Comparison of ENCODE assay signal across 22 cellular contexts in the genomic region with DNA sequence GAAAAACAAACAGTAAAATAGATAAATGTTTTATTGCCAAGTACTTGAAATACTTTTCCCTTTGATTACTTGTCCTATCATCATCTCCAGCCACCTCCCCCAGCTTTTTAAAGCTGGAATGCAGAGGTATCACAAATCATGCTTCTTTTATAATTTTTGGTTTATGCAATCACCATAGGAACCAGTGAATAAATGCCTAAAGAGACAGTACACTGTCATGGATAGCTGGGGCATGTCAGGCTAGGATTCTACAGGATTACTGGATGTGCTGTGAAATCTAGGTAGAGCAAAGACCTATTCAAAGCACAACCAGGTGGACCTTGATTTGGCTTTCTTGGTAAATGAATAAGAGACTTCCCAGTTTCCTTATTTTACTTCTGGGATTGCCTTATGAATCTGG.
DNase-seq lines count a peak whose midpoint lies in the region; ATAC-seq and TF ChIP-seq lines count a peak whose summit lies in the region.
"Had no signal": no experiment of that assay in that cellular context is flagged by ENCODE, and none has a peak within 500 bp of the region (broad histone marks: within the 10 kb centered on the region; RNA-seq: fewer than 3 reads in every experiment).

No MANE protein-coding gene starts in this region.

- H3K9ac ChIP-seq in SK-N-SH = no peak overlapping the region
- H3K9ac ChIP-seq: BLaER1 had no signal

- POLR2A ChIA-PET in SK-N-SH (lab: Yijun Ruan, JAX) = no interaction called here

- no peak for TF ChIP-seq RAD21 in SK-N-SH (IDR thresholded peaks at IDR 0.05; ENCODE audit: low read length)

- no peaks in the 10 kb centered on the region for H3K9me2 ChIP-seq in SK-N-SH

- H3K4me2 ChIP-seq in SK-N-SH = no peak overlapping the region
- H3K4me2 ChIP-seq: BLaER1 had no signal

- TF ChIP-seq EP300 in SK-N-SH (IDR thresholded peaks at IDR 0.05; ENCODE audit: borderline replicate concordance in 1 of 2, low read depth in 1 of 2, low read length in 1 of 2) = no peak

- H3K4me1 ChIP-seq in SK-N-SH (ENCODE audit: control insufficient read depth in 1 of 2, insufficient read depth in 2 of 2, low read depth in 1 of 2, low read length in 1 of 2) = peaks cover 0 to 4% of the 10 kb centered on the region in 2 experiments; a peak in 2 of 4 replicates
- H3K4me1 ChIP-seq: BE2C, BLaER1 had no signal

- ATAC-seq in SK-N-SH treated with all-trans-retinoic acid at 6 μM for 48 hours (peak; percentile 32; the same call in 1 of the 3 replicates), left colon (peak; percentile 26), GM19463 (IDR thresholded peaks at IDR 0.05; ENCODE audit: unreplicated experiment) (no peak)
- ATAC-seq: GM12878 had no signal

- intact Hi-C loops in left colon (cut with DNase I, micrococcal nuclease) = loop anchor here in 1 of 2 donors (5.0 kb wide), 1 partner anchor 1009 kb away; no protein-coding TSS in a partner anchor

- no peaks in the 10 kb centered on the region for H3K79me2 ChIP-seq in SK-N-SH (ENCODE audit: insufficient read depth)

- H2AFZ ChIP-seq in SK-N-SH (ENCODE audit: low read depth) = no peak overlapping the region

- TF ChIP-seq CTCF in SK-N-SH (IDR thresholded peaks at IDR 0.05) = no peak

- no peaks in the 10 kb centered on the region for H3K9me3 ChIP-seq in SK-N-SH
- H3K9me3 ChIP-seq: BE2C, BLaER1 had no signal

- H3K36me3 ChIP-seq in SK-N-SH (replicated peaks in 1 of 2; ENCODE audit: control insufficient read depth in 1 of 2, insufficient read depth in 2 of 2, low read length in 1 of 2) = peaks cover 28 to 65% of the 10 kb centered on the region in 2 experiments
- H3K36me3 ChIP-seq: BE2C, BLaER1 had no signal

- H3K4me3 ChIP-seq in SK-N-SH (ENCODE audit: low read depth in 2 of 2, low read length in 1 of 2) = no peak overlapping the region
- H3K4me3 ChIP-seq: BLaER1, GM12878 had no signal

- no peaks in the 10 kb centered on the region for H4K20me1 ChIP-seq in SK-N-SH (ENCODE audit: insufficient read depth)
- H4K20me1 ChIP-seq: BLaER1 had no signal

- DNase-seq in SK-N-SH (no peak), left colon (no peak), NCI-H2107 treated with DMSO at 0.1 percent for 48 hours (lab: John Stamatoyannopoulos, UW; ENCODE audit: unreplicated experiment) (no peak)
- DNase-seq: 8988T; ACHN; BE2C; C1 segment of cervical spinal cord; CD4-positive, alpha-beta memory T cell; CD4-positive, CD25-positive, alpha-beta regulatory T cell; CD8-positive, alpha-beta memory T cell; COR-L47; DMS 273 treated with DMSO at 0.1 percent for 48 hours; DMS153; DMS53; DMS79; DND-41; EL; GDM1 had no signal

- no peaks in the 10 kb centered on the region for H3F3A ChIP-seq in SK-N-SH (replicated peaks; ENCODE audit: insufficient read depth)

- CTCF ChIA-PET in SK-N-SH (lab: Yijun Ruan, JAX) = interaction anchor here (1.0 to 1.5 kb wide), 3 partner anchors 11 to 14 kb away, joined by 3 to 4 read pairs (median 3); no protein-coding TSS in a partner anchor

- no peak overlapping the region for H3K27ac ChIP-seq in SK-N-SH (ENCODE audit: low read depth in 2 of 2, low read length in 1 of 2)
- H3K27ac ChIP-seq: BLaER1 had no signal

- no peaks in the 10 kb centered on the region for H3K27me3 ChIP-seq in SK-N-SH (ENCODE audit: insufficient read depth)
- H3K27me3 ChIP-seq: BE2C, BLaER1 had no signal

TF ChIP-seq in SK-N-SH treated with all-trans-retinoic acid at 6 μM for 48 hours, 23 proteins besides CTCF, POLR2A, EP300 and RAD21 (continues in another document):
- TF ChIP-seq, protein P1, sequence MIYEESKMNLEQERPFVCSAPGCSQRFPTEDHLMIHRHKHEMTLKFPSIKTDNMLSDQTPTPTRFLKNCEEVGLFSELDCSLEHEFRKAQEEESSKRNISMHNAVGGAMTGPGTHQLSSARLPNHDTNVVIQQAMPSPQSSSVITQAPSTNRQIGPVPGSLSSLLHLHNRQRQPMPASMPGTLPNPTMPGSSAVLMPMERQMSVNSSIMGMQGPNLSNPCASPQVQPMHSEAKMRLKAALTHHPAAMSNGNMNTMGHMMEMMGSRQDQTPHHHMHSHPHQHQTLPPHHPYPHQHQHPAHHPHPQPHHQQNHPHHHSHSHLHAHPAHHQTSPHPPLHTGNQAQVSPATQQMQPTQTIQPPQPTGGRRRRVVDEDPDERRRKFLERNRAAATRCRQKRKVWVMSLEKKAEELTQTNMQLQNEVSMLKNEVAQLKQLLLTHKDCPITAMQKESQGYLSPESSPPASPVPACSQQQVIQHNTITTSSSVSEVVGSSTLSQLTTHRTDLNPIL (CRISPR knock-in tag; IDR thresholded peaks at IDR 0.05; ENCODE audit: low read depth) = no peak
- TF ChIP-seq TCF4 (CRISPR knock-in tag; IDR thresholded peaks at IDR 0.05; ENCODE audit: borderline replicate concordance) (no peak), GLIS3 (CRISPR knock-in tag; IDR thresholded peaks at IDR 0.05) (no peak), ISL1 (CRISPR knock-in tag; IDR thresholded peaks at IDR 0.05) (no peak), ZFP3 (CRISPR knock-in tag; IDR thresholded peaks at IDR 0.05) (no peak), ZNF70 (CRISPR knock-in tag; IDR thresholded peaks at IDR 0.05) (no peak), PPARA (CRISPR knock-in tag; IDR thresholded peaks at IDR 0.05; ENCODE audit: borderline replicate concordance) (no peak), SNAI2 (CRISPR knock-in tag; IDR thresholded peaks at IDR 0.05) (no peak)
- TF ChIP-seq, protein P2, sequence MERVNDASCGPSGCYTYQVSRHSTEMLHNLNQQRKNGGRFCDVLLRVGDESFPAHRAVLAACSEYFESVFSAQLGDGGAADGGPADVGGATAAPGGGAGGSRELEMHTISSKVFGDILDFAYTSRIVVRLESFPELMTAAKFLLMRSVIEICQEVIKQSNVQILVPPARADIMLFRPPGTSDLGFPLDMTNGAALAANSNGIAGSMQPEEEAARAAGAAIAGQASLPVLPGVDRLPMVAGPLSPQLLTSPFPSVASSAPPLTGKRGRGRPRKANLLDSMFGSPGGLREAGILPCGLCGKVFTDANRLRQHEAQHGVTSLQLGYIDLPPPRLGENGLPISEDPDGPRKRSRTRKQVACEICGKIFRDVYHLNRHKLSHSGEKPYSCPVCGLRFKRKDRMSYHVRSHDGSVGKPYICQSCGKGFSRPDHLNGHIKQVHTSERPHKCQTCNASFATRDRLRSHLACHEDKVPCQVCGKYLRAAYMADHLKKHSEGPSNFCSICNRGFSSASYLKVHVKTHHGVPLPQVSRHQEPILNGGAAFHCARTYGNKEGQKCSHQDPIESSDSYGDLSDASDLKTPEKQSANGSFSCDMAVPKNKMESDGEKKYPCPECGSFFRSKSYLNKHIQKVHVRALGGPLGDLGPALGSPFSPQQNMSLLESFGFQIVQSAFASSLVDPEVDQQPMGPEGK (CRISPR knock-in tag; IDR thresholded peaks at IDR 0.05; ENCODE audit: borderline replicate concordance) = no peak

TF ChIP-seq in SK-N-SH, 30 proteins besides CTCF, POLR2A, EP300 and RAD21:
- no peak for TF ChIP-seq POLR2AphosphoS5 (IDR thresholded peaks at IDR 0.05; ENCODE audit: low read depth, low read length)
- no peak for TF ChIP-seq ELF1 (IDR thresholded peaks at IDR 0.05)
- TF ChIP-seq, protein P3, sequence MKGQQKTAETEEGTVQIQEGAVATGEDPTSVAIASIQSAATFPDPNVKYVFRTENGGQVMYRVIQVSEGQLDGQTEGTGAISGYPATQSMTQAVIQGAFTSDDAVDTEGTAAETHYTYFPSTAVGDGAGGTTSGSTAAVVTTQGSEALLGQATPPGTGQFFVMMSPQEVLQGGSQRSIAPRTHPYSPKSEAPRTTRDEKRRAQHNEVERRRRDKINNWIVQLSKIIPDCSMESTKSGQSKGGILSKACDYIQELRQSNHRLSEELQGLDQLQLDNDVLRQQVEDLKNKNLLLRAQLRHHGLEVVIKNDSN (IDR thresholded peaks at IDR 0.05; ENCODE audit: borderline replicate concordance, low read depth) = no peak
- TF ChIP-seq, protein P4, sequence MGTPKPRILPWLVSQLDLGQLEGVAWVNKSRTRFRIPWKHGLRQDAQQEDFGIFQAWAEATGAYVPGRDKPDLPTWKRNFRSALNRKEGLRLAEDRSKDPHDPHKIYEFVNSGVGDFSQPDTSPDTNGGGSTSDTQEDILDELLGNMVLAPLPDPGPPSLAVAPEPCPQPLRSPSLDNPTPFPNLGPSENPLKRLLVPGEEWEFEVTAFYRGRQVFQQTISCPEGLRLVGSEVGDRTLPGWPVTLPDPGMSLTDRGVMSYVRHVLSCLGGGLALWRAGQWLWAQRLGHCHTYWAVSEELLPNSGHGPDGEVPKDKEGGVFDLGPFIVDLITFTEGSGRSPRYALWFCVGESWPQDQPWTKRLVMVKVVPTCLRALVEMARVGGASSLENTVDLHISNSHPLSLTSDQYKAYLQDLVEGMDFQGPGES (IDR thresholded peaks at IDR 0.05; ENCODE audit: low read depth, low read length) = no peak
- no peak for TF ChIP-seq CHD2 (IDR thresholded peaks at IDR 0.05; ENCODE audit: low read length, partially characterized antibody)
- TF ChIP-seq TEAD4 (IDR thresholded peaks at IDR 0.05; ENCODE audit: borderline replicate concordance, insufficient read depth) = no peak
- TF ChIP-seq SIN3A (IDR thresholded peaks at IDR 0.05; ENCODE audit: borderline replicate concordance, low read depth, low read length) = no peak
- TF ChIP-seq, protein P5, sequence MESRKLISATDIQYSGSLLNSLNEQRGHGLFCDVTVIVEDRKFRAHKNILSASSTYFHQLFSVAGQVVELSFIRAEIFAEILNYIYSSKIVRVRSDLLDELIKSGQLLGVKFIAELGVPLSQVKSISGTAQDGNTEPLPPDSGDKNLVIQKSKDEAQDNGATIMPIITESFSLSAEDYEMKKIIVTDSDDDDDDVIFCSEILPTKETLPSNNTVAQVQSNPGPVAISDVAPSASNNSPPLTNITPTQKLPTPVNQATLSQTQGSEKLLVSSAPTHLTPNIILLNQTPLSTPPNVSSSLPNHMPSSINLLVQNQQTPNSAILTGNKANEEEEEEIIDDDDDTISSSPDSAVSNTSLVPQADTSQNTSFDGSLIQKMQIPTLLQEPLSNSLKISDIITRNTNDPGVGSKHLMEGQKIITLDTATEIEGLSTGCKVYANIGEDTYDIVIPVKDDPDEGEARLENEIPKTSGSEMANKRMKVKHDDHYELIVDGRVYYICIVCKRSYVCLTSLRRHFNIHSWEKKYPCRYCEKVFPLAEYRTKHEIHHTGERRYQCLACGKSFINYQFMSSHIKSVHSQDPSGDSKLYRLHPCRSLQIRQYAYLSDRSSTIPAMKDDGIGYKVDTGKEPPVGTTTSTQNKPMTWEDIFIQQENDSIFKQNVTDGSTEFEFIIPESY (IDR thresholded peaks at IDR 0.05; ENCODE audit: borderline replicate concordance, low read depth) = no peak
- no peak for TF ChIP-seq RFX5 (IDR thresholded peaks at IDR 0.05; ENCODE audit: low read length)
- TF ChIP-seq FOXM1 (IDR thresholded peaks at IDR 0.05; ENCODE audit: low read depth) = no peak
- TF ChIP-seq NFIC (IDR thresholded peaks at IDR 0.05; ENCODE audit: borderline replicate concordance) = no peak
- TF ChIP-seq YY1 (IDR thresholded peaks at IDR 0.05; ENCODE audit: low read depth) = no peak
